8 cellular contexts compared by ENCODE assay signal in the genomic region with DNA sequence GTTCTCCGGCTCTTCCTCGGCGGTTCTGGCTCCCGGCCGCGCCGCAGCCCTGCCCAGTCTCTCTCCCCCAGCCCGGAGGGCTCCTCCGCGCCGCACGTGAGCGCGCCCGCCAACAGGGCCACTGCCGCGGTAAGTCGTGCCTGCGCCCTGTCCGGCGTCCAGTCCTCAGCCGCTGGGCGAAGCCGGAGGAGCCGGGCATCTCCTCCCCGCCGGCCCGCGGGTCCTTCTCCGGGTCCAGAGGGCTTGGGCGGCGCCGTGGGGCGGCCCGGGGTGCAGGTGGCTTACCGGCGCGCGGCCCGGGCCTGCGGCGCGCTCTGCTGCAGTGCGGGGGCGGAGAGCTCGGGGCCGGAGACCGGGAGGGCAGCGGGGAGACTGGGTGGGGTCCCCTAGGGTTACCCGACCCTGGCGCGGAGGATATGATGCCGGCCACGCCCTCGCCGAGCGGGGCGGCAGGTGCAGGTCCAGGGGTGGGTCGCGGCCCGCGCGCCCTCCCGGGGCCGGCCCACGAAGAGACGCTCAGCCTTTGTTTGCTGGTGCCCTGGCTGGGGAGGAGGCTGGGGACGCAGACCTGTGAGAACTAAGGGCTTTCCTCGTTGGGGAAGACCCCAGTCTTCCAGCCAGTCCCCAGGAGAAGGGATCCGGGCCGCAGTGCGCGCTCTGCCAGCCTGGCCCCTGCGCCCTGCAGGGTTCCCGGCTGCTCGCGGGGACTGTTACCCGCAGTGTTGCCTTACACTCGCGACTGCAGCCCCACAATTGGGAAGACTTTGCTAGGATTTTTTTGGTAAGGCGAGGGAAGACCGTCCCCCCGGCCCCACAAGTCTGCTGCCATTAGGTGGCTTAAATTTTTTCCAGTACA. TPM values are rescaled to one million over a fixed set of nuclear protein-coding genes. Genes with fewer than 3 reads are reported as not detected.
DNase-seq lines count a peak whose midpoint lies in the region; ATAC-seq and TF ChIP-seq lines count a peak whose summit lies in the region.

Gene DOP1B, plus strand, starts transcription at position 10 of the 856 bp plus-strand sequence. CDS start 7,910 bp downstream, outside the sequence.

- H4K20me1 ChIP-seq in IMR-90 (ENCODE audit: insufficient read depth, low read length) = no peaks in the 10 kb centered on the region

- TF ChIP-seq RAD21 in IMR-90 (IDR thresholded peaks at IDR 0.05; ENCODE audit: low read length) = 0 out of 2 replicates have a peak, but pooled peaks have one; percentile 4

- TF ChIP-seq POLR2A in IMR-90 (IDR thresholded peaks at IDR 0.05; ENCODE audit: low read depth, low read length) = no peak

- H2BK15ac ChIP-seq in IMR-90 (ENCODE audit: low read depth, low read length) = no peak within 1 kb of the TSS

- peak within 1 kb of the TSS; percentile 84 for H3K14ac ChIP-seq in IMR-90 (replicated peaks; ENCODE audit: low read depth, low read length)

- H2AFZ ChIP-seq in IMR-90 (replicated peaks; ENCODE audit: low read length, poor library complexity) = peak within 1 kb of the TSS; percentile 97

- H2AK9ac ChIP-seq in IMR-90 (replicated peaks; ENCODE audit: low read depth, low read length, poor library complexity) = peak within 1 kb of the TSS; percentile 93

- no peak within 1 kb of the TSS for H4K91ac ChIP-seq in IMR-90 (ENCODE audit: insufficient read depth, low read depth, low read length)

- no peak within 1 kb of the TSS for H2BK120ac ChIP-seq in IMR-90 (ENCODE audit: low read depth, low read length)

- H3K27me3 ChIP-seq in GM06990 (replicated peaks; ENCODE audit: control insufficient read depth, insufficient read depth, low read length) (no peaks in the 10 kb centered on the region), IMR-90 (ENCODE audit: control insufficient read depth, insufficient read depth, low read length) (no peaks in the 10 kb centered on the region), muscle layer of colon (ENCODE audit: control insufficient read depth in 1 of 2, insufficient read depth in 2 of 2, low read length in 2 of 2) (no peaks in the 10 kb centered on the region), tibial artery (no peaks in the 10 kb centered on the region)

- DNase-seq in GM06990 (ENCODE audit: extremely low read depth, insufficient read length) = no peak
- no peak for DNase-seq in IMR-90
- DNase-seq in tibial artery = peak in 1 of 2 donors; percentile 67
- no peak for DNase-seq in islet precursor cell

- 0 out of 2 replicates have a peak within 1 kb of the TSS, but pooled peaks have one; percentile 43 for H2AK5ac ChIP-seq in IMR-90 (ENCODE audit: low read depth, low read length)

- no peak within 1 kb of the TSS for H2BK20ac ChIP-seq in IMR-90 (ENCODE audit: low read depth, low read length)

- intact Hi-C loops in IMR-90 (cut with micrococcal nuclease) = loop anchor here (1.0 to 5.0 kb wide), 3 partner anchors 50 to 175 kb away; no protein-coding TSS in a partner anchor
- intact Hi-C loops in tibial artery (cut with DNase I; ENCODE audit: low total_unique reads) = loop anchor here (1.0 kb wide), 1 partner anchor 163 kb away; the partner anchor contains the start of gene MORC3

- peaks cover 8% of the 10 kb centered on the region for H3K9me1 ChIP-seq in IMR-90 (ENCODE audit: insufficient read depth, low read length)

- TF ChIP-seq CTCF in GM06990 (IDR thresholded peaks at IDR 0.05; ENCODE audit: insufficient read depth, low read length, poor library complexity, severe bottlenecking) = no peak
- no peak for TF ChIP-seq CTCF in IMR-90 (conservative IDR thresholded peaks at IDR 0.05; ENCODE audit: low read depth, low read length)
- TF ChIP-seq CTCF in WI38 (IDR thresholded peaks at IDR 0.05; ENCODE audit: low read depth, low read length) = no peak
- no peak for TF ChIP-seq CTCF in tibial artery (IDR thresholded peaks at IDR 0.05)

- peaks cover 22 to 39% of the 10 kb centered on the region in 2 experiments for H3K79me1 ChIP-seq in IMR-90 (ENCODE audit: low read depth in 1 of 2, low read length in 2 of 2)

- in situ Hi-C loops in IMR-90 (cut with MboI; ENCODE audit: low sequenced_read_pairs) (loop anchor here (10.0 kb wide), 1 partner anchor 48 kb away; no protein-coding TSS in a partner anchor), endometrial microvascular endothelial cells (cut with HindIII; ENCODE audit: inconsistent ontology term, low pct_unique_long_range_greater_than_20kb, low sequenced_read_pairs) (no loop called here)

- no TSS peak for BruUV-seq in IMR-90 (replicated peaks; lab: Mats Ljungman, UMichigan)

- peak within 1 kb of the TSS; percentile 6 to 49; a peak in 3 of 4 replicates for H4K8ac ChIP-seq in IMR-90 (ENCODE audit: low read depth in 2 of 2, low read length in 2 of 2)

- 0 out of 2 replicates have a peak within 1 kb of the TSS, but pooled peaks have one; percentile 4 for H4K5ac ChIP-seq in IMR-90 (ENCODE audit: low read depth, low read length)

- peak within 1 kb of the TSS; percentile 87 for H3K4me2 ChIP-seq in IMR-90 (ENCODE audit: low read depth, low read length)

- H3K9me3 ChIP-seq in IMR-90 (ENCODE audit: control insufficient read depth, insufficient read depth, low read length) (no peaks in the 10 kb centered on the region; the same call in 1 of the 2 replicates), muscle layer of colon (ENCODE audit: low read length) (no peaks in the 10 kb centered on the region), tibial artery (no peaks in the 10 kb centered on the region)

- H3K4me1 ChIP-seq in IMR-90 (ENCODE audit: control insufficient read depth, insufficient read depth, low read length) = peaks cover 4% of the 10 kb centered on the region
- H3K4me1 ChIP-seq in muscle layer of colon (ENCODE audit: insufficient read depth, low read length) = peaks cover 5% of the 10 kb centered on the region
- H3K4me1 ChIP-seq in tibial artery = peaks cover 0 to 18% (median 11%) of the 10 kb centered on the region in 4 donors

- peak within 1 kb of the TSS; percentile 35 for H3K4ac ChIP-seq in IMR-90 (ENCODE audit: low read depth, low read length)

- no peak within 1 kb of the TSS for H3K18ac ChIP-seq in IMR-90 (ENCODE audit: low read depth, low read length)

- CTCF ChIA-PET in IMR-90 (lab: Yijun Ruan, JAX) = no interaction called here

- 0 out of 2 replicates have a peak within 1 kb of the TSS, but pooled peaks have one; percentile 54 for H3K23ac ChIP-seq in IMR-90 (ENCODE audit: low read depth, low read length)

- peak within 1 kb of the TSS; percentile 74 for H3K4me3 ChIP-seq in GM06990 (replicated peaks; ENCODE audit: low read depth, low read length)
- H3K4me3 ChIP-seq in IMR-90 (ENCODE audit: insufficient read depth, low read depth, low read length) = peak within 1 kb of the TSS; percentile 88
- H3K4me3 ChIP-seq in WI38 (ENCODE audit: low read depth, low read length) = peak within 1 kb of the TSS; percentile 88
- H3K4me3 ChIP-seq in muscle layer of colon (ENCODE audit: low read depth in 1 of 2, low read length in 2 of 2) = peak within 1 kb of the TSS; percentile 65 to 67
- H3K4me3 ChIP-seq in tibial artery = peak within 1 kb of the TSS; percentile 94 to 97

- ATAC-seq in GM21526 (IDR thresholded peaks at IDR 0.05; ENCODE audit: low FRiP score, unreplicated experiment) = peak; percentile 31
- peak; percentile 6 for ATAC-seq in IMR-90 (ENCODE audit: low read depth)

- H3K36me3 ChIP-seq in GM06990 (ENCODE audit: control insufficient read depth, insufficient read depth, low read length) (no peaks in the 10 kb centered on the region), IMR-90 (ENCODE audit: control insufficient read depth, insufficient read depth, low read length) (no peaks in the 10 kb centered on the region), muscle layer of colon (ENCODE audit: insufficient read depth, low read length) (no peaks in the 10 kb centered on the region), tibial artery (no peaks in the 10 kb centered on the region)

- H3K27ac ChIP-seq in IMR-90 (ENCODE audit: insufficient read depth, low read length) (peak within 1 kb of the TSS; percentile 58; the same call in 1 of the 2 replicates), muscle layer of colon (ENCODE audit: low read depth, low read length) (peak within 1 kb of the TSS; percentile 64), tibial artery (peak within 1 kb of the TSS; percentile 77 to 85)

- POLR2A ChIA-PET in IMR-90 (lab: Charles Lee; ENCODE audit: unreplicated experiment) = no interaction called here

- dilution Hi-C loops in IMR-90 (cut with HindIII; ENCODE audit: low sequenced_read_pairs, unreplicated experiment) = no loop called here

- H2BK5ac ChIP-seq in IMR-90 (ENCODE audit: low read depth, low read length, poor library complexity, severe bottlenecking) = peak within 1 kb of the TSS; percentile 60

- no peak within 1 kb of the TSS for H3K56ac ChIP-seq in IMR-90 (ENCODE audit: extremely low read depth, insufficient read depth, low read length)

- WGBS in IMR-90 (ENCODE audit: extremely low coverage in 2 of 2, insufficient read length in 1 of 2), 2 experiments = 0% methylated on average over 9 of the region's 83 CpGs; no CpG with 5 or more reads in 1 of the 2 experiments

- H3K9ac ChIP-seq in IMR-90 (ENCODE audit: low read depth, low read length) = peak within 1 kb of the TSS; percentile 79
- H3K9ac ChIP-seq in muscle layer of colon (ENCODE audit: low read length) = peak within 1 kb of the TSS; percentile 38

TF ChIP-seq in IMR-90, 13 proteins besides CTCF, POLR2A, EP300 and RAD21:
- TF ChIP-seq BHLHE40 (IDR thresholded peaks at IDR 0.05; ENCODE audit: low read depth, low read length) = peak; percentile 80; the same call in 1 of the 2 replicates
- no peak for TF ChIP-seq CHD1 (IDR thresholded peaks at IDR 0.05; ENCODE audit: low read depth, low read length)
- TF ChIP-seq ELK1 (IDR thresholded peaks at IDR 0.05; ENCODE audit: borderline replicate concordance, low read depth, low read length) = no peak
- TF ChIP-seq MXI1 (IDR thresholded peaks at IDR 0.05; ENCODE audit: borderline replicate concordance, low read depth, low read length) = peak; percentile 30; the same call in 1 of the 2 replicates
TF ChIP-seq in IMR-90: peak in this region for 2.

RNA-seq across cellular contexts. Expression of gene DOP1B, which starts in this region (rescaled TPM):
- total RNA-seq in IMR-90 (2012; rRNA removed) (7.5 and 8.8 TPM in 2 replicates), endometrial microvascular endothelial cells (ENCODE audit: inconsistent ontology term) (19.3 TPM)
- 12.2 and 13.0 TPM in 2 replicates for polyA plus RNA-seq in IMR-90 (2012; rRNA removed)
- polyA plus RNA-seq in IMR-90 (2012; cell fraction: cytosol; rRNA removed) = 8.1 and 10.8 TPM in 2 replicates
- 12.9 and 16.4 TPM in 2 replicates for polyA plus RNA-seq in IMR-90 (2012; cell fraction: nucleus; rRNA removed; ENCODE audit: low replicate concordance)
